1 cellular context compared by ENCODE assay signal in genomic region chr10:52486840-52487611, GRCh38.
A peak's percentile ranks its signal among the peaks of the same experiment; 100 is the strongest.
TF ChIP-seq lines count a peak whose summit lies in the region.

No MANE protein-coding gene starts in this region.

TF ChIP-seq in endothelial cell of umbilical vein, 7 proteins besides CTCF, POLR2A, EP300 and RAD21 (continued from another document):
- peak; percentile 94 for TF ChIP-seq GATA2 (IDR thresholded peaks at IDR 0.05; ENCODE audit: insufficient read depth, insufficient read length, low read depth, low read length)
- no peak for TF ChIP-seq EZH2 (IDR thresholded peaks at IDR 0.05; ENCODE audit: borderline replicate concordance, low read depth, low read length, severe bottlenecking)
